In the genomic region with DNA sequence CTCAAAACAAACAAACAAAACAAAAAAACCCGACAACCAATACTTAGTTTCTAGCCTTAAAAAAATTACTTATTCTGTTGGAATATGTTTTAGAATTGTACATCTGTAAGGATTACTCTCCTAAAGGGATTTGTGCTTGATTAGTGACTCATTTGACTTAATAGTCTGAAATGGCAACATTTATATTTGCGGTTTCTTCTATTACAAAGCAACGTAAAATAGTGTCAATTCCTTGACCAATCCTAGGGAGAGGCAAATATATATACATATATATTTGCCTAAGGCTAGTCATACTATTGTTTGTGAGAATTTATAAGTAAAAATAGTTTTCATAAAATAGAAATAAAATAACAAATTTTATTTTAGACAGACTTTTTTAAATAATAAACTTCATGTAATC, we compare ENCODE assay signal across 24 cellular contexts.
"Had no signal": no experiment of that assay in that cellular context is flagged by ENCODE, and none has a peak within 500 bp of the region (broad histone marks: within the 10 kb centered on the region; RNA-seq: fewer than 3 reads in every experiment).

No MANE protein-coding gene starts in this region.

- H3K4me2 ChIP-seq: smooth muscle cell had no signal

- H3K9me3 ChIP-seq: gastrocnemius medialis, pancreas had no signal

- ATAC-seq: effector memory CD8-positive, alpha-beta T cell; gastrocnemius medialis; left colon; left ventricle myocardium superior; lower lobe of right lung; natural killer cell; pancreas; sciatic nerve; stimulated activated naive CD8-positive, alpha-beta T cell treated with anti-CD3 and anti-CD28 coated beads, Interleukin-15, amount 100 ng/mL, for 72 hours; upper lobe of right lung had no signal

- H3K36me3 ChIP-seq: gastrocnemius medialis, lower lobe of right lung, pancreas, right atrium auricular region, suprapubic skin, transverse colon, upper lobe of right lung, vagina had no signal

- H3K27me3 ChIP-seq: gastrocnemius medialis, pancreas, right atrium auricular region, suprapubic skin, transverse colon, upper lobe of right lung, vagina had no signal

- H3K4me3 ChIP-seq: gastrocnemius medialis, lower lobe of right lung, pancreas, right atrium auricular region, smooth muscle cell, suprapubic skin, transverse colon, upper lobe of right lung, vagina had no signal

- DNase-seq: cortex of kidney; effector memory CD8-positive, alpha-beta T cell; foreskin fibroblast; gastrocnemius medialis; head of caudate nucleus; left colon; left ventricle myocardium superior; lower lobe of right lung; natural killer cell; pancreas; stimulated activated CD4-positive, alpha-beta T cell treated with anti-CD3 and anti-CD28 coated beads, Interleukin-12 subunit alpha, Interleukin-12 subunit beta, amount 100 ng/mL, for 4 hours; stimulated activated CD4-positive, alpha-beta T cell treated with anti-CD3 and anti-CD28 coated beads, Interleukin-1b, Interleukin-23, amount 100 ng/mL, for 48 hours; stimulated activated CD4-positive, alpha-beta T cell treated with anti-CD3 and anti-CD28 coated beads, Interleukin-4, amount 100 ng/mL, for 1 hour; stimulated activated CD8-positive, alpha-beta memory T cell treated with anti-CD3 and anti-CD28 coated beads, Interleukin-4, amount 100 ng/mL, for 48 hours; stimulated activated naive CD4-positive, alpha-beta T cell; stimulated activated naive CD8-positive, alpha-beta T cell treated with anti-CD3 and anti-CD28 coated beads, Interleukin-15, amount 100 ng/mL, for 72 hours; transverse colon; upper lobe of right lung had no signal

- FAIRE-seq: endometrium, pancreas had no signal

- H3K4me1 ChIP-seq: pancreas, right atrium auricular region, vagina had no signal
